Comparison of ENCODE assay signal across 7 cellular contexts in genomic region chr17:81869221-81870154, GRCh38. TPM values are rescaled to one million over a fixed set of nuclear protein-coding genes. Genes with fewer than 3 reads are reported as not detected.
A peak's percentile ranks its signal among the peaks of the same experiment; 100 is the strongest.
DNase-seq lines count a peak whose midpoint lies in the region; ATAC-seq and TF ChIP-seq lines count a peak whose summit lies in the region.

No MANE protein-coding gene starts in this region.

- 34% methylated on average over 52 of the region's 52 CpGs for WGBS in liver

- peak overlapping the region; percentile 70 to 88 for H3K9ac ChIP-seq in liver (ENCODE audit: low read depth in 1 of 2, low read length in 2 of 2)

- peak; percentile 3 for TF ChIP-seq POLR2A in GM18951 (IDR thresholded peaks at IDR 0.05; ENCODE audit: extremely low read depth, insufficient read depth, insufficient read length)

- H3K4me3 ChIP-seq in RWPE2 (ENCODE audit: severe bottlenecking) (peak overlapping the region; percentile 82), liver (ENCODE audit: low read depth in 1 of 3, low read length in 3 of 3) (peak overlapping the region; percentile 77 to 89 (median 84))

- peak; percentile 75 for DNase-seq in RWPE2 (ENCODE audit: low spot score)
- DNase-seq in caudate nucleus (lab: John Stamatoyannopoulos, UW) = peak in 4 of 61 donors; percentile 11 to 32 (median 23)
- peak; percentile 40 for DNase-seq in stimulated activated naive CD4-positive, alpha-beta T cell treated with Interleukin-2 at 50 U/mL for 16 hours (lab: John Stamatoyannopoulos, UW)
- DNase-seq in COLO829 (ENCODE audit: low spot score) = no peak

- H3K4me1 ChIP-seq in RWPE2 (ENCODE audit: insufficient read depth, poor library complexity, severe bottlenecking) = peaks cover 31% of the 10 kb centered on the region
- peaks cover 19 to 62% (median 46%) of the 10 kb centered on the region in 4 donors for H3K4me1 ChIP-seq in liver (ENCODE audit: control insufficient read depth in 4 of 4, insufficient read depth in 4 of 4, low read length in 3 of 4)

- TF ChIP-seq RAD21 in liver (IDR thresholded peaks at IDR 0.05) = peak in 1 of 2 donors; percentile 54

- H3K27ac ChIP-seq in RWPE2 (ENCODE audit: poor library complexity, severe bottlenecking) (peak overlapping the region; percentile 98), caudate nucleus (ENCODE audit: low read depth, low read length) (peak overlapping the region; percentile 36), liver (ENCODE audit: low read depth in 1 of 2, low read length in 2 of 2) (peak overlapping the region; percentile 91 to 92)

- TF ChIP-seq CTCF in RWPE2 (IDR thresholded peaks at IDR 0.05; ENCODE audit: poor library complexity, severe bottlenecking) (peak; percentile 89), liver (IDR thresholded peaks at IDR 0.05; ENCODE audit: low read depth, low read length, missing input control) (peak; percentile 70)

- in situ Hi-C loops in GM18951 (cut with MboI; ENCODE audit: low sequenced_read_pairs, unreplicated experiment) = no loop called here

- no peak for ATAC-seq in RWPE2 (ENCODE audit: low read depth)
- ATAC-seq in GM18868 (IDR thresholded peaks at IDR 0.05; ENCODE audit: unreplicated experiment) = no peak

- H3K9me3 ChIP-seq in RWPE2 (ENCODE audit: severe bottlenecking) (no peaks in the 10 kb centered on the region), liver (ENCODE audit: control insufficient read depth in 4 of 4, low read length in 3 of 4) (no peaks in the 10 kb centered on the region)

- peaks cover 47% of the 10 kb centered on the region for H3K36me3 ChIP-seq in RWPE2 (ENCODE audit: low read depth)
- H3K36me3 ChIP-seq in liver (ENCODE audit: control insufficient read depth in 4 of 4, insufficient read depth in 3 of 4, low read depth in 1 of 4, low read length in 3 of 4) = peaks cover 0 to 6% (median 2%) of the 10 kb centered on the region in 4 donors

- H3K27me3 ChIP-seq in RWPE2 (ENCODE audit: insufficient read depth, poor library complexity, severe bottlenecking) (no peaks in the 10 kb centered on the region), liver (ENCODE audit: control insufficient read depth in 4 of 4, insufficient read depth in 4 of 4, low read length in 3 of 4) (no peaks in the 10 kb centered on the region)

TF ChIP-seq in liver, 16 proteins besides CTCF, POLR2A, EP300 and RAD21:
- TF ChIP-seq HNF4A (conservative IDR thresholded peaks at IDR 0.05) (peak in 1 of 2 donors; percentile 5), SP1 (IDR thresholded peaks at IDR 0.05) (no peak)

RNA-seq across cellular contexts. Expression of gene ARHGDIA, which starts 1.6 kb away (rescaled TPM):
- 10 to 100 TPM; 35.5 to 47.3 TPM for total RNA-seq in liver
- polyA plus RNA-seq in liver = 100 to 1,000 TPM; 103 to 142 TPM

RNA-seq across cellular contexts. Expression of gene P4HB, which starts 9.2 kb away (rescaled TPM):
- 1,000 to 10,000 TPM; 1,086 to 3,361 TPM for total RNA-seq in liver
- 1,000 to 10,000 TPM in 1 of 2 donors, 100 to 1,000 TPM in 1; 1,000 to 2,066 TPM for polyA plus RNA-seq in liver

RNA-seq across cellular contexts. Expression of gene ALYREF, which starts 21.9 kb away (rescaled TPM):
- 10 to 100 TPM; 22.6 to 67.4 TPM for total RNA-seq in liver
- 10 to 100 TPM in 1 of 2 donors, 1 to 10 TPM in 1; 2.5 to 24.6 TPM for polyA plus RNA-seq in liver

RNA-seq across cellular contexts. Expression of gene ANAPC11, which starts 22.0 kb away (rescaled TPM):
- total RNA-seq in liver = 10 to 100 TPM; 71.0 to 78.7 TPM
- 100 to 1,000 TPM; 160 to 246 TPM for polyA plus RNA-seq in liver

RNA-seq across cellular contexts. Expression of gene NPB, which starts 32.5 kb away (rescaled TPM):
- total RNA-seq in liver = under 1 TPM; 0.25 to 0.84 TPM
- under 1 TPM; 0.15 to 0.92 TPM for polyA plus RNA-seq in liver

Comparison
In these comparisons a context has a peak if more than half of its experiments do, and no peak if none do; other contexts are left out.
1. H3K27ac ChIP-seq: peak in every context shown above with its lines; median percentile 98 in RWPE2; 92 in liver; 36 in caudate nucleus.